Comparison of ENCODE assay signal across 1 cellular context in genomic region chr15:94352940-94353820, GRCh38.
TF ChIP-seq lines count a peak whose summit lies in the region.

No MANE protein-coding gene starts in this region.

TF ChIP-seq in IMR-90, 13 proteins besides CTCF, POLR2A, EP300 and RAD21 (continued from another document):
- TF ChIP-seq USF2 (IDR thresholded peaks at IDR 0.05; ENCODE audit: low read depth, low read length) (no peak), RCOR1 (IDR thresholded peaks at IDR 0.05; ENCODE audit: insufficient replicate concordance, low read length) (no peak), BHLHE40 (IDR thresholded peaks at IDR 0.05; ENCODE audit: low read depth, low read length) (no peak), ELK1 (IDR thresholded peaks at IDR 0.05; ENCODE audit: borderline replicate concordance, low read depth, low read length) (no peak)
TF ChIP-seq in IMR-90: peak in this region for 0.
